Comparison of ENCODE assay signal across 11 cellular contexts in genomic region chr5:528625-529511, GRCh38. TPM values are rescaled to one million over a fixed set of nuclear protein-coding genes. Genes with fewer than 3 reads are reported as not detected.
DNase-seq lines count a peak whose midpoint lies in the region; ATAC-seq and TF ChIP-seq lines count a peak whose summit lies in the region.
"Had no signal": no experiment of that assay in that cellular context is flagged by ENCODE, and none has a peak within 500 bp of the region (broad histone marks: within the 10 kb centered on the region; RNA-seq: fewer than 3 reads in every experiment).

No MANE protein-coding gene starts in this region.

- peaks cover 90% of the 10 kb centered on the region for H3K27me3 ChIP-seq in lower lobe of right lung (ENCODE audit: low read depth)

- H3K4me3 Mint-ChIP-seq in T-helper 1 cell treated with Interleukin-12 subunit alpha and Interleukin-12 subunit beta and Interleukin-4 antibody, amounts not matched to agents 30 μg/mL and 1 μg/mL, for 36 hours: peak overlapping the region; percentile 23

- H3K4me1 ChIP-seq in lower lobe of right lung: peaks cover 15% of the 10 kb centered on the region

- ATAC-seq in lower lobe of right lung: no peak
- ATAC-seq in GM21381 (IDR thresholded peaks at IDR 0.05; ENCODE audit: unreplicated experiment): no peak
- no peak for ATAC-seq in HG03025 (IDR thresholded peaks at IDR 0.05; ENCODE audit: low FRiP score, unreplicated experiment)
- ATAC-seq: A549 had no signal

- no peaks in the 10 kb centered on the region for H3K9me3 Mint-ChIP-seq in T-helper 1 cell treated with Interleukin-12 subunit alpha and Interleukin-12 subunit beta and Interleukin-4 antibody, amounts not matched to agents 30 μg/mL and 1 μg/mL, for 36 hours

- no peak for TF ChIP-seq CTCF in lower lobe of right lung (IDR thresholded peaks at IDR 0.05)

- H3K4me1 Mint-ChIP-seq in T-helper 1 cell treated with Interleukin-12 subunit alpha and Interleukin-12 subunit beta and Interleukin-4 antibody, amounts not matched to agents 30 μg/mL and 1 μg/mL, for 36 hours (ENCODE audit: low read depth): peaks cover 24% of the 10 kb centered on the region

- peaks cover 59% of the 10 kb centered on the region for H3K27me3 Mint-ChIP-seq in T-helper 1 cell treated with Interleukin-12 subunit alpha and Interleukin-12 subunit beta and Interleukin-4 antibody, amounts not matched to agents 30 μg/mL and 1 μg/mL, for 36 hours (ENCODE audit: low read depth)

- H3K36me3 ChIP-seq in lower lobe of right lung: no peaks in the 10 kb centered on the region

- no peak overlapping the region for H3K27ac Mint-ChIP-seq in T-helper 1 cell treated with Interleukin-12 subunit alpha and Interleukin-12 subunit beta and Interleukin-4 antibody, amounts not matched to agents 30 μg/mL and 1 μg/mL, for 36 hours

- intact Hi-C loops in lower lobe of right lung (cut with DNase I): no loop called here

- H3K9me3 ChIP-seq in lower lobe of right lung: no peaks in the 10 kb centered on the region

- H3K36me3 Mint-ChIP-seq in T-helper 1 cell treated with Interleukin-12 subunit alpha and Interleukin-12 subunit beta and Interleukin-4 antibody, amounts not matched to agents 30 μg/mL and 1 μg/mL, for 36 hours (ENCODE audit: low read depth): no peaks in the 10 kb centered on the region

- H3K4me3 ChIP-seq in lower lobe of right lung: no peak overlapping the region
- H3K4me3 ChIP-seq: A549 had no signal

- no peak overlapping the region for H3K27ac ChIP-seq in lower lobe of right lung
- H3K27ac ChIP-seq: A549, RWPE1 had no signal

- DNase-seq in NCI-H1105 treated with DMSO at 0.1 percent for 48 hours (lab: John Stamatoyannopoulos, UW) (peak; percentile 1), NCI-H1105 (lab: John Stamatoyannopoulos, UW) (no peak), DMS53 treated with DMSO at 0.1 percent for 48 hours (lab: John Stamatoyannopoulos, UW; ENCODE audit: unreplicated experiment) (peak; percentile 19), lower lobe of right lung (peak; percentile 41)
- no peak for DNase-seq in stimulated activated CD4-positive, alpha-beta T cell treated with anti-CD3 and anti-CD28 coated beads, Interleukin-12 subunit alpha, Interleukin-12 subunit beta, amount 100 ng/mL, for 4 hours
- DNase-seq: stimulated activated naive CD4-positive, alpha-beta T cell had no signal

RNA-seq across cellular contexts. Expression of gene SLC9A3, which starts 4.6 kb away (rescaled TPM):
- total RNA-seq in lower lobe of right lung: 1.1 TPM

Comparison
In these comparisons a context has a peak if more than half of its experiments do, and no peak if none do; other contexts are left out.
1. DNase-seq: peak in NCI-H1105 treated with DMSO at 0.1 percent for 48 hours (single experiment), DMS53 treated with DMSO at 0.1 percent for 48 hours (single experiment) and lower lobe of right lung (single experiment); none in NCI-H1105 (single experiment) and stimulated activated CD4-positive, alpha-beta T cell treated with anti-CD3 and anti-CD28 coated beads, Interleukin-12 subunit alpha, Interleukin-12 subunit beta, amount 100 ng/mL, for 4 hours (single experiment).